ENCODE assay signal across 8 cellular contexts in the genomic region with DNA sequence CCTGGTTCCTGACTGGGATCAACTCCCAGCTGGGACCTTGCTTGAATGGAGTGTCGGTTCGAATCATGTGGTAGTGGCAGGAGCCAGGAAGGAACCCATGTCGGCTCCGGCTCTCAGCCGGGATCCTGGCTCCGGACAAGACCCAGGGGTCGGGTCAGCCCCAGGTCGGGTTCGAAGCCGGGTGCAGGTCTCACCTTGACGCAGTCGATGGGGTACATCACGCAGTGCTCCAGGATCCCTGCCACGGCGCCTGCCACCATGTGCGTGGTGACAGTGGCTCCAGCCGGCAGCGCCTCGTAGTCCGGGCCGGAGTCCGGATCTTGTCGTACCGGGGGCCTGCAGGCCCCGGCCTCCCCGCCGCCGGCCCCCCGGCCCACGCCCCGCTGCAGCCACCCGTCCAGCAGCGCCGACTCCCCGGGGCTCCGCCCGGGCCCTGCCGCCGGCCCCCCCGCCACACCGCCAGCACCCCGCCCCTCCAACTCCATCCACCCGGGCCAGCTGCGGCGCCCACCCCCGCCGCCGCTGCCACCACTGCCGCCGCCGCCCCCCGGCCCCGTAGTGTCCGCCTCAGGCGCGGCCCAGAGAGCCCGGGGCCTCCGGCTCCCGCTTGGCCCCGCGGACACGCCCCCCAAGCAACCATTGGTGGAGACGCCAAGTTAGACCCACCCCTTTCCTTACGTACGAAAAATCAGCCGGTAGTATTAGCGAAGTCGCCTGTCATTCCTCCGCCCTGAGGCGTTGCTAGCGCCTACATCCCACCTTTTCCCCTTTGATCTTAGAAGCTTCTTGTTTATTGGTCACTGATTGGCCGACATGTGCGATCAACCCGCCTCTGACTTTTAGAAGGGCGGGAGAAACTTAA. TPM values are rescaled to one million over a fixed set of nuclear protein-coding genes. Genes with fewer than 3 reads are reported as not detected.
DNase-seq lines count a peak whose midpoint lies in the region; ATAC-seq and TF ChIP-seq lines count a peak whose summit lies in the region.

A gene with protein sequence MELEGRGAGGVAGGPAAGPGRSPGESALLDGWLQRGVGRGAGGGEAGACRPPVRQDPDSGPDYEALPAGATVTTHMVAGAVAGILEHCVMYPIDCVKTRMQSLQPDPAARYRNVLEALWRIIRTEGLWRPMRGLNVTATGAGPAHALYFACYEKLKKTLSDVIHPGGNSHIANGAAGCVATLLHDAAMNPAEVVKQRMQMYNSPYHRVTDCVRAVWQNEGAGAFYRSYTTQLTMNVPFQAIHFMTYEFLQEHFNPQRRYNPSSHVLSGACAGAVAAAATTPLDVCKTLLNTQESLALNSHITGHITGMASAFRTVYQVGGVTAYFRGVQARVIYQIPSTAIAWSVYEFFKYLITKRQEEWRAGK (minus strand): TSS at position 589 of the 862 bp plus-strand sequence. CDS start 104 bp downstream, at position 485.

- peaks cover 7% of the 10 kb centered on the region for H3K36me3 Mint-ChIP-seq in activated B cell treated with CpG ODN at 0.5 μM for 24 hours (ENCODE audit: low read depth)

- peak within 1 kb of the TSS; percentile 89 for H3K4me3 ChIP-seq in GM12864 (ENCODE audit: low read depth, low read length)

- CTCF ChIA-PET in activated B cell treated with CpG ODN at 0.5 μM for 24 hours (lab: Charles Lee) = interaction anchor here (1.1 to 2.9 kb wide), 3 partner anchors 7 to 184 kb away, joined by 3 to 10 read pairs (median 4); no protein-coding TSS in a partner anchor

- no peaks in the 10 kb centered on the region for H3K9me3 Mint-ChIP-seq in activated B cell treated with CpG ODN at 0.5 μM for 24 hours

- peaks cover 56% of the 10 kb centered on the region for H3K4me1 Mint-ChIP-seq in activated B cell treated with CpG ODN at 0.5 μM for 24 hours

- peak within 1 kb of the TSS; percentile 92 for H3K4me3 Mint-ChIP-seq in activated B cell treated with CpG ODN at 0.5 μM for 24 hours

- peak; percentile 79 for ATAC-seq in HG03095 (IDR thresholded peaks at IDR 0.05; ENCODE audit: unreplicated experiment)
- ATAC-seq in activated B cell treated with CpG ODN at 0.5 μM for 24 hours (ENCODE audit: low read depth) = peak; percentile 82
- no peak for ATAC-seq in HG02588 (IDR thresholded peaks at IDR 0.05; ENCODE audit: unreplicated experiment)

- TF ChIP-seq CTCF in GM12864 (IDR thresholded peaks at IDR 0.05; ENCODE audit: low read depth, low read length, missing control alignments) (no peak), activated B cell treated with CpG ODN at 0.5 μM for 24 hours (IDR thresholded peaks at IDR 0.05) (no peak)

- H3K27ac Mint-ChIP-seq in activated B cell treated with CpG ODN at 0.5 μM for 24 hours = peak within 1 kb of the TSS; percentile 95

- DNase-seq in GM12864 (ENCODE audit: low read depth) = peak; percentile 100
- DNase-seq in NCI-H2227 (lab: John Stamatoyannopoulos, UW; ENCODE audit: unreplicated experiment) = peak; percentile 96
- peak; percentile 84 for DNase-seq in activated B cell treated with CpG ODN at 0.5 μM for 24 hours
- peak; percentile 100 for DNase-seq in cerebellar cortex (ENCODE audit: low spot score)
- DNase-seq in iris pigment epithelial cell (ENCODE audit: low read depth) = peak; percentile 100
- DNase-seq in smooth muscle cell of the brain vasculature (ENCODE audit: low read depth, low spot score) = peak; percentile 99

- no peaks in the 10 kb centered on the region for H3K27me3 Mint-ChIP-seq in activated B cell treated with CpG ODN at 0.5 μM for 24 hours

- intact Hi-C loops in activated B cell treated with CpG ODN at 0.5 μM for 24 hours (cut with micrococcal nuclease) = loop anchor here (1.0 to 10.0 kb wide), 9 partner anchors 39 to 1487 kb away; a partner anchor contains a TSS

- POLR2A ChIA-PET in activated B cell treated with CpG ODN at 0.5 μM for 24 hours (lab: Charles Lee) = interaction anchor here (0.8 to 4.3 kb wide), 10 partner anchors 9 to 1174 kb away, joined by 3 to 33 read pairs (median 6); a partner anchor contains a TSS

RNA-seq across cellular contexts. Expression of the gene that starts here (rescaled TPM):
- total RNA-seq in activated B cell treated with CpG ODN at 0.5 μM for 24 hours = 45.9 and 47.5 TPM in 2 replicates
